ENCODE assay signal across 7 cellular contexts in genomic region chr19:10112895-10113591, GRCh38. TPM values are rescaled to one million over a fixed set of nuclear protein-coding genes. Genes with fewer than 3 reads are reported as not detected.
DNase-seq lines count a peak whose midpoint lies in the region; ATAC-seq, FAIRE-seq and TF ChIP-seq lines count a peak whose summit lies in the region.

No MANE protein-coding gene starts in this region.

- H3K4me3 ChIP-seq in epithelial cell of esophagus (ENCODE audit: low read length), result no peak overlapping the region
- no peak overlapping the region for H3K4me3 ChIP-seq in ovary

- no peaks in the 10 kb centered on the region for H3K9me3 ChIP-seq in ovary

- TF ChIP-seq EP300 in ovary (IDR thresholded peaks at IDR 0.05), result no peak

- no peaks in the 10 kb centered on the region for H3K27me3 ChIP-seq in ovary

- H3K27ac Mint-ChIP-seq in activated CD8-positive, alpha-beta memory T cell treated with anti-CD3 and anti-CD28 coated beads, Interleukin-2, amount 10 ng/mL, durations not matched to agents 7 days and 5 days, result peak overlapping the region; percentile 98

- CTCF ChIA-PET in activated CD8-positive, alpha-beta memory T cell treated with anti-CD3 and anti-CD28 coated beads, Interleukin-2, amount 10 ng/mL, durations not matched to agents 7 days and 5 days (lab: Charles Lee), result interaction anchor here (0.6 to 7.6 kb wide), 16 partner anchors 8 to 182 kb away, joined by 3 to 147 read pairs (median 6); partner anchors contain the start of genes ANGPTL6 and PPAN

- intact Hi-C loops in ovary (cut with DNase I), result loop anchor here in 2 of 4 donors (10.0 kb wide), 2 partner anchors 112 to 132 kb away; no protein-coding TSS in a partner anchor

- WGBS in ovary, 3 donors, result 15 to 19% (median 19%) methylated on average over 20 to 25 of the region's 25 CpGs

- DNase-seq in GM12892 (ENCODE audit: insufficient read length) (peak; percentile 58), NCI-H2171 (lab: John Stamatoyannopoulos, UW) (peak; percentile 58), epithelial cell of esophagus (ENCODE audit: low read depth) (peak; percentile 62), ovary (peak in 3 of 5 donors; percentile 39 to 79 (median 68)), mesenteric fat pad (ENCODE audit: low spot score) (no peak), NCI-H226 (no peak)
- DNase-seq in activated CD8-positive, alpha-beta memory T cell treated with anti-CD3 and anti-CD28 coated beads, Interleukin-2, amount 10 ng/mL, durations not matched to agents 7 days and 5 days, result peak; percentile 86

- peak overlapping the region in 1 of 2 donors; percentile 16 for H3K27ac ChIP-seq in ovary

- no peaks in the 10 kb centered on the region for H3K9me3 Mint-ChIP-seq in activated CD8-positive, alpha-beta memory T cell treated with anti-CD3 and anti-CD28 coated beads, Interleukin-2, amount 10 ng/mL, durations not matched to agents 7 days and 5 days (ENCODE audit: low read depth)

- peak; percentile 71 for TF ChIP-seq CTCF in epithelial cell of esophagus (IDR thresholded peaks at IDR 0.05; ENCODE audit: insufficient read depth, low read depth, low read length, missing control alignments)
- TF ChIP-seq CTCF in ovary (IDR thresholded peaks at IDR 0.05), result peak in 1 of 3 donors; percentile 43

- FAIRE-seq in GM12892 (lab: Jason Lieb, UNC), result peak; percentile 88

- peaks cover 70% of the 10 kb centered on the region for H3K4me1 Mint-ChIP-seq in activated CD8-positive, alpha-beta memory T cell treated with anti-CD3 and anti-CD28 coated beads, Interleukin-2, amount 10 ng/mL, durations not matched to agents 7 days and 5 days

- peaks cover 49% of the 10 kb centered on the region for H3K36me3 Mint-ChIP-seq in activated CD8-positive, alpha-beta memory T cell treated with anti-CD3 and anti-CD28 coated beads, Interleukin-2, amount 10 ng/mL, durations not matched to agents 7 days and 5 days

- H3K4me3 Mint-ChIP-seq in activated CD8-positive, alpha-beta memory T cell treated with anti-CD3 and anti-CD28 coated beads, Interleukin-2, amount 10 ng/mL, durations not matched to agents 7 days and 5 days, result peak overlapping the region; percentile 87

- peak; percentile 47 for ATAC-seq in activated CD8-positive, alpha-beta memory T cell treated with anti-CD3 and anti-CD28 coated beads, Interleukin-2, amount 10 ng/mL, durations not matched to agents 7 days and 5 days

- no peak; the same call in 1 of the 2 replicates for TF ChIP-seq POLR2A in GM12892 (IDR thresholded peaks at IDR 0.05; ENCODE audit: low read depth, low read length)
- no peak for TF ChIP-seq POLR2A in ovary (IDR thresholded peaks at IDR 0.05)

- no peaks in the 10 kb centered on the region for H3K27me3 Mint-ChIP-seq in activated CD8-positive, alpha-beta memory T cell treated with anti-CD3 and anti-CD28 coated beads, Interleukin-2, amount 10 ng/mL, durations not matched to agents 7 days and 5 days

- no peaks in the 10 kb centered on the region for H3K4me1 ChIP-seq in ovary (ENCODE audit: insufficient read depth)

- no peaks in the 10 kb centered on the region for H3K36me3 ChIP-seq in ovary

RNA-seq across cellular contexts. Expression of gene P2RY11, which starts 1.6 kb away (rescaled TPM):
- polyA plus RNA-seq in GM12892 (2012; ENCODE audit: missing spikeins), result 11.0 TPM
- 10 to 100 TPM; 36.0 to 43.7 TPM for total RNA-seq in activated CD8-positive, alpha-beta memory T cell treated with anti-CD3 and anti-CD28 coated beads, Interleukin-2, amount 10 ng/mL, durations not matched to agents 7 days and 5 days
- total RNA-seq in ovary, result 10 to 100 TPM in 5 of 7 donors, 1 to 10 TPM in 2; 5.5 to 18.5 (median 14.4) TPM
- polyA plus RNA-seq in ovary, result 1 to 10 TPM; 2.1 to 8.7 TPM
- total RNA-seq in mesenteric fat pad, result 17.7 TPM

RNA-seq across cellular contexts. Expression of gene EIF3G, which starts 6.7 kb away (rescaled TPM):
- 129 TPM for polyA plus RNA-seq in GM12892 (2012; ENCODE audit: missing spikeins)
- 100 to 1,000 TPM; 216 to 256 TPM for total RNA-seq in activated CD8-positive, alpha-beta memory T cell treated with anti-CD3 and anti-CD28 coated beads, Interleukin-2, amount 10 ng/mL, durations not matched to agents 7 days and 5 days
- total RNA-seq in ovary (100 to 1,000 TPM; 284 to 375 (median 298) TPM), mesenteric fat pad (189 TPM)
- 100 to 1,000 TPM; 293 to 311 TPM for polyA plus RNA-seq in ovary

RNA-seq across cellular contexts. Expression of gene PPAN, which starts 6.9 kb away (rescaled TPM):
- polyA plus RNA-seq in GM12892 (2012; ENCODE audit: missing spikeins), result 61.1 TPM
- total RNA-seq in activated CD8-positive, alpha-beta memory T cell treated with anti-CD3 and anti-CD28 coated beads, Interleukin-2, amount 10 ng/mL, durations not matched to agents 7 days and 5 days, result 100 to 1,000 TPM in 1 of 2 experiments, 10 to 100 TPM in 1; 98.5 to 115 TPM
- total RNA-seq in ovary, result 10 to 100 TPM; 21.0 to 58.3 (median 44.4) TPM
- polyA plus RNA-seq in ovary, result 10 to 100 TPM in 1 of 2 donors, 1 to 10 TPM in 1; 6.2 to 33.3 TPM
- 52.1 TPM for total RNA-seq in mesenteric fat pad

RNA-seq across cellular contexts. Expression of gene ANGPTL6, which starts 10.6 kb away (rescaled TPM):
- 16.8 TPM for polyA plus RNA-seq in GM12892 (2012; ENCODE audit: missing spikeins)
- 1 to 10 TPM; 2.7 to 3.3 TPM for total RNA-seq in activated CD8-positive, alpha-beta memory T cell treated with anti-CD3 and anti-CD28 coated beads, Interleukin-2, amount 10 ng/mL, durations not matched to agents 7 days and 5 days
- total RNA-seq in ovary (under 1 TPM in 6 of 7 donors, not detected in 1; 0.15 to 0.80 (median 0.38) TPM), mesenteric fat pad (0.42 TPM)
- polyA plus RNA-seq in ovary, result 1 to 10 TPM in 1 of 2 donors, under 1 TPM in 1; 0.10 to 1.4 TPM

RNA-seq across cellular contexts. Expression of gene SHFL, which starts 26.9 kb away (rescaled TPM):
- polyA plus RNA-seq in GM12892 (2012; ENCODE audit: missing spikeins), result 58.7 TPM
- 100 to 1,000 TPM in 1 of 2 experiments, 10 to 100 TPM in 1; 95.3 to 146 TPM for total RNA-seq in activated CD8-positive, alpha-beta memory T cell treated with anti-CD3 and anti-CD28 coated beads, Interleukin-2, amount 10 ng/mL, durations not matched to agents 7 days and 5 days
- 10 to 100 TPM; 34.0 to 49.5 (median 40.2) TPM for total RNA-seq in ovary
- polyA plus RNA-seq in ovary, result 10 to 100 TPM; 39.0 to 42.1 TPM
- total RNA-seq in mesenteric fat pad, result 29.3 TPM

Comparison
In these comparisons a context has a peak if more than half of its experiments do, and no peak if none do; other contexts are left out.
1. DNase-seq: peak in GM12892 (single experiment), NCI-H2171 (single experiment), activated CD8-positive, alpha-beta memory T cell treated with anti-CD3 and anti-CD28 coated beads, Interleukin-2, amount 10 ng/mL, durations not matched to agents 7 days and 5 days (single experiment), epithelial cell of esophagus (single experiment) and ovary (3 of 5); none in mesenteric fat pad (single experiment) and NCI-H226 (single experiment).